In genomic region chr2:7168012-7168411, GRCh38 we compare ENCODE assay signal across 29 cellular contexts.
"Had no signal": no experiment of that assay in that cellular context is flagged by ENCODE, and none has a peak within 500 bp of the region (broad histone marks: within the 10 kb centered on the region; RNA-seq: fewer than 3 reads in every experiment).

No MANE protein-coding gene starts in this region.

- H3K9me3 ChIP-seq: colonic mucosa, esophagus muscularis mucosa, esophagus squamous epithelium, gastrocnemius medialis, gastroesophageal sphincter, heart left ventricle, heart right ventricle had no signal

- H3K4me1 ChIP-seq: colonic mucosa, esophagus muscularis mucosa, esophagus squamous epithelium, gastrocnemius medialis, gastroesophageal sphincter, heart left ventricle, heart right ventricle had no signal

- H3K9me3 Mint-ChIP-seq: dendritic cell treated with granulocyte-macrophage colony-stimulating factor and Interleukin-4, amounts not matched to agents 40 ng/mL and 50 ng/mL, for 4 days; effector memory CD8-positive, alpha-beta T cell; endodermal cell had no signal

- H3K4me3 ChIP-seq: colonic mucosa, coronary artery, dorsolateral prefrontal cortex, esophagus muscularis mucosa, esophagus squamous epithelium, gastrocnemius medialis, gastroesophageal sphincter, heart left ventricle, heart right ventricle had no signal

- H3K36me3 ChIP-seq: colonic mucosa, esophagus muscularis mucosa, esophagus squamous epithelium, gastrocnemius medialis, gastroesophageal sphincter, heart left ventricle, heart right ventricle had no signal

- DNase-seq: colonic mucosa; cortex of kidney; dermis blood vessel endothelial cell; effector CD4-positive, alpha-beta T cell; effector CD8-positive, alpha-beta T cell; effector memory CD4-positive, alpha-beta T cell; effector memory CD8-positive, alpha-beta T cell; endodermal cell; erythroblast; esophagus squamous epithelium; foreskin fibroblast; foreskin keratinocyte; foreskin melanocyte; gastrocnemius medialis; glutamatergic neuron; head of caudate nucleus; heart left ventricle; heart right ventricle had no signal

- H3K4me3 Mint-ChIP-seq: dendritic cell treated with granulocyte-macrophage colony-stimulating factor and Interleukin-4, amounts not matched to agents 40 ng/mL and 50 ng/mL, for 4 days; effector memory CD8-positive, alpha-beta T cell; endodermal cell had no signal

- H3K27ac ChIP-seq: colonic mucosa, coronary artery, dorsolateral prefrontal cortex, epithelial cell of prostate, esophagus muscularis mucosa, esophagus squamous epithelium, foreskin keratinocyte, gastrocnemius medialis, gastroesophageal sphincter, heart left ventricle, heart right ventricle had no signal

- H3K27ac Mint-ChIP-seq: dendritic cell treated with granulocyte-macrophage colony-stimulating factor and Interleukin-4, amounts not matched to agents 40 ng/mL and 50 ng/mL, for 4 days; effector memory CD8-positive, alpha-beta T cell; endodermal cell had no signal

- ATAC-seq: effector memory CD8-positive, alpha-beta T cell; esophagus mucosa; foreskin keratinocyte; gastrocnemius medialis; gastroesophageal sphincter; heart left ventricle; heart right ventricle had no signal

- H3K27me3 ChIP-seq: colonic mucosa, dorsolateral prefrontal cortex, esophagus muscularis mucosa, esophagus squamous epithelium, foreskin keratinocyte, gastrocnemius medialis, gastroesophageal sphincter, heart left ventricle, heart right ventricle had no signal

- FAIRE-seq: colon, endometrium, endothelial cell of umbilical vein, frontal cortex had no signal
